In genomic region chr12:107400686-107401447, GRCh38 we compare ENCODE assay signal across 10 cellular contexts.
DNase-seq lines count a peak whose midpoint lies in the region; TF ChIP-seq lines count a peak whose summit lies in the region.
"Had no signal": no experiment of that assay in that cellular context is flagged by ENCODE, and none has a peak within 500 bp of the region (broad histone marks: within the 10 kb centered on the region; RNA-seq: fewer than 3 reads in every experiment).

No MANE protein-coding gene starts in this region.

- POLR2A ChIA-PET in GM10248 (lab: Yijun Ruan, JAX) = no interaction called here

- H3K27me3 Mint-ChIP-seq in activated T-cell treated with anti-CD3 and anti-CD28 coated beads, Interleukin-2, amount 50 U/mL, for 24 hours = no peaks in the 10 kb centered on the region

- no peak overlapping the region for H3K27ac Mint-ChIP-seq in activated T-cell treated with anti-CD3 and anti-CD28 coated beads, Interleukin-2, amount 50 U/mL, for 24 hours

- H3K36me3 ChIP-seq in SJCRH30 = no peaks in the 10 kb centered on the region
- H3K36me3 ChIP-seq: pancreas had no signal

- H3K4me3 ChIP-seq in SJCRH30 = no peak overlapping the region
- no peak overlapping the region for H3K4me3 ChIP-seq in coronary artery
- H3K4me3 ChIP-seq: pancreas had no signal

- peaks cover 40% of the 10 kb centered on the region for H3K4me1 Mint-ChIP-seq in activated T-cell treated with anti-CD3 and anti-CD28 coated beads, Interleukin-2, amount 50 U/mL, for 24 hours (ENCODE audit: low read depth)

- no peaks in the 10 kb centered on the region for H3K36me3 Mint-ChIP-seq in activated T-cell treated with anti-CD3 and anti-CD28 coated beads, Interleukin-2, amount 50 U/mL, for 24 hours (ENCODE audit: low read depth)

- CTCF ChIA-PET in GM10248 (lab: Yijun Ruan, JAX) = interaction anchor here (1.2 to 9.9 kb wide), 2 partner anchors 28 to 270 kb away, joined by 3 to 65 read pairs; no protein-coding TSS in a partner anchor

- H3K9me3 Mint-ChIP-seq in activated T-cell treated with anti-CD3 and anti-CD28 coated beads, Interleukin-2, amount 50 U/mL, for 24 hours = no peaks in the 10 kb centered on the region

- no peak for TF ChIP-seq CTCF in GM10248 (IDR thresholded peaks at IDR 0.05; ENCODE audit: control extremely low read depth, extremely low read depth, low read depth, missing control alignments)
- TF ChIP-seq CTCF in coronary artery (IDR thresholded peaks at IDR 0.05) = no peak

- no peaks in the 10 kb centered on the region for H3K9me3 ChIP-seq in SJCRH30 (replicated peaks)
- H3K9me3 ChIP-seq: pancreas had no signal

- H3K27ac ChIP-seq in SJCRH30 (no peak overlapping the region), coronary artery (no peak overlapping the region)
- H3K27ac ChIP-seq: pancreas had no signal

- no peaks in the 10 kb centered on the region for H3K27me3 ChIP-seq in SJCRH30
- H3K27me3 ChIP-seq: pancreas had no signal

- peaks cover 9% of the 10 kb centered on the region for H3K4me1 ChIP-seq in SJCRH30
- H3K4me1 ChIP-seq: pancreas had no signal

- H3K4me3 Mint-ChIP-seq in activated T-cell treated with anti-CD3 and anti-CD28 coated beads, Interleukin-2, amount 50 U/mL, for 24 hours = no peak overlapping the region

- DNase-seq in C1 segment of cervical spinal cord (lab: John Stamatoyannopoulos, UW) (peak in 8 of 14 donors; percentile 13 to 68 (median 28)), LHCN-M2 (ENCODE audit: low read depth) (peak; percentile 36), SJCRH30 (peak; percentile 22 to 29), iris pigment epithelial cell (ENCODE audit: low read depth) (peak; percentile 93), GM10248 (ENCODE audit: extremely low spot score) (no peak), coronary artery (ENCODE audit: low spot score) (no peak)
- no peak for DNase-seq in stimulated activated CD4-positive, alpha-beta T cell treated with anti-CD3 and anti-CD28 coated beads, Interleukin-4, amount 100 ng/mL, for 24 hours
- no peak for DNase-seq in activated T-cell treated with anti-CD3 and anti-CD28 coated beads, Interleukin-2, amount 50 U/mL, for 24 hours
- DNase-seq: Kasumi-1, pancreas had no signal

Comparison
In these comparisons a context has a peak if more than half of its experiments do, and no peak if none do; other contexts are left out.
1. DNase-seq: peak in C1 segment of cervical spinal cord (8 of 14), LHCN-M2 (single experiment), SJCRH30 (2 of 2) and iris pigment epithelial cell (single experiment); none in GM10248 (single experiment), coronary artery (single experiment), stimulated activated CD4-positive, alpha-beta T cell treated with anti-CD3 and anti-CD28 coated beads, Interleukin-4, amount 100 ng/mL, for 24 hours (single experiment) and activated T-cell treated with anti-CD3 and anti-CD28 coated beads, Interleukin-2, amount 50 U/mL, for 24 hours (single experiment).